Comparison of ENCODE assay signal across 8 cellular contexts in genomic region chr14:74290415-74290814, GRCh38. TPM values are rescaled to one million over a fixed set of nuclear protein-coding genes. Genes with fewer than 3 reads are reported as not detected.
DNase-seq lines count a peak whose midpoint lies in the region; ATAC-seq, FAIRE-seq and TF ChIP-seq lines count a peak whose summit lies in the region.

No MANE protein-coding gene starts in this region.

- H3K4me2 ChIP-seq in OCI-LY7 (ENCODE audit: low read length): no peak overlapping the region

- H3K36me3 Mint-ChIP-seq in T-helper 17 cell (ENCODE audit: low read depth): peaks cover 11% of the 10 kb centered on the region

- H3K27ac ChIP-seq in OCI-LY7 (ENCODE audit: low read depth, low read length, poor library complexity, severe bottlenecking): no peak overlapping the region

- H3K4me3 ChIP-seq in OCI-LY7 (ENCODE audit: low read depth, low read length, poor library complexity, severe bottlenecking) (no peak overlapping the region), foreskin fibroblast (ENCODE audit: low read depth in 1 of 2, low read length in 2 of 2) (no peak overlapping the region)

- no peak overlapping the region for H3K27ac Mint-ChIP-seq in T-helper 17 cell

- no peaks in the 10 kb centered on the region for H3K79me2 ChIP-seq in OCI-LY7 (ENCODE audit: insufficient read depth, low read depth, low read length)

- intact Hi-C loops in OCI-LY7 (cut with micrococcal nuclease; ENCODE audit: unreplicated experiment): no loop called here

- H3K27me3 Mint-ChIP-seq in T-helper 17 cell: no peaks in the 10 kb centered on the region

- FAIRE-seq in RCC 7860 (lab: Jason Lieb, UNC): no peak

- in situ Hi-C loops in ACHN (cut with HindIII; ENCODE audit: low pct_ligation_motif_present, low pct_unique_long_range_greater_than_20kb, low sequenced_read_pairs): loop anchor here (25.0 kb wide), 1 partner anchor 178 kb away; no protein-coding TSS in a partner anchor

- POLR2A ChIA-PET in OCI-LY7 (lab: Charles Lee): no interaction called here

- peaks cover 6% of the 10 kb centered on the region for H3K4me1 Mint-ChIP-seq in T-helper 17 cell

- no peak overlapping the region for H2AFZ ChIP-seq in OCI-LY7 (ENCODE audit: low read length)

- CTCF ChIA-PET in OCI-LY7 (lab: Charles Lee; ENCODE audit: unreplicated experiment): no interaction called here

- TF ChIP-seq CTCF in OCI-LY7 (conservative IDR thresholded peaks at IDR 0.05; ENCODE audit: low read length): peak; percentile 70
- TF ChIP-seq CTCF in foreskin fibroblast (IDR thresholded peaks at IDR 0.05; ENCODE audit: low read depth, low read length): peak; percentile 44

- no peak overlapping the region for H3K4me3 Mint-ChIP-seq in T-helper 17 cell

- H3K9me3 ChIP-seq in OCI-LY7 (ENCODE audit: low read length) (no peaks in the 10 kb centered on the region), T-helper 17 cell (ENCODE audit: control insufficient read depth, low read length, poor library complexity, severe bottlenecking) (no peaks in the 10 kb centered on the region)

- no peak for ATAC-seq in T-helper 17 cell

- no peaks in the 10 kb centered on the region for H3K9me2 ChIP-seq in OCI-LY7 (ENCODE audit: insufficient read depth, low read length)

- H3K4me1 ChIP-seq in OCI-LY7 (ENCODE audit: insufficient read depth, low read length, poor library complexity, severe bottlenecking): no peaks in the 10 kb centered on the region

- BruUV-seq in OCI-LY7 (replicated peaks; lab: Mats Ljungman, UMichigan): no TSS peak

- peaks cover 56% of the 10 kb centered on the region; the same call in 1 of the 2 replicates for H3K36me3 ChIP-seq in OCI-LY7 (ENCODE audit: insufficient read depth, low read length)

- peak; percentile 19 for DNase-seq in ACHN
- DNase-seq in EL: peak; percentile 39
- peak; percentile 50 for DNase-seq in OCI-LY7 (ENCODE audit: low spot score)
- DNase-seq in foreskin fibroblast: peak in 1 of 2 donors; percentile 41
- DNase-seq in RCC 7860 (ENCODE audit: low spot score): no peak
- DNase-seq in COLO668 (lab: John Stamatoyannopoulos, UW; ENCODE audit: unreplicated experiment): no peak
- no peak for DNase-seq in T-helper 17 cell
- DNase-seq in stimulated activated naive CD4-positive, alpha-beta T cell treated with Interleukin-2 at 50 U/mL for 16 hours (lab: John Stamatoyannopoulos, UW): no peak

- no peaks in the 10 kb centered on the region for H4K20me1 ChIP-seq in OCI-LY7 (ENCODE audit: insufficient read depth, low read length)

RNA-seq across cellular contexts. Expression of gene ABCD4, which starts 12.3 kb away (rescaled TPM):
- 39.3 and 46.6 TPM in 2 replicates for total RNA-seq in OCI-LY7 (2014; rRNA removed; shearing (Covaris generic))
- total RNA-seq in OCI-LY7 (2022) (74.7 and 80.5 TPM in 2 replicates), T-helper 17 cell (10 to 100 TPM; 63.0 to 75.0 TPM)

RNA-seq across cellular contexts. Expression of gene VSX2, which starts 51.2 kb away (rescaled TPM):
- total RNA-seq in OCI-LY7 (2014; rRNA removed; shearing (Covaris generic)): not detected in 2 replicates
- not detected in 2 replicates for total RNA-seq in OCI-LY7 (2022)
- total RNA-seq in T-helper 17 cell: not detected

RNA-seq across cellular contexts. Expression of gene VRTN, which starts 57.9 kb away (rescaled TPM):
- total RNA-seq in OCI-LY7 (2014; rRNA removed; shearing (Covaris generic)): not detected in 2 replicates
- total RNA-seq in OCI-LY7 (2022) (not detected in 2 replicates), T-helper 17 cell (not detected)

Comparison
In these comparisons a context has a peak if more than half of its experiments do, and no peak if none do; other contexts are left out.
1. DNase-seq: peak in ACHN (single experiment), EL (single experiment) and OCI-LY7 (single experiment); none in RCC 7860 (single experiment), COLO668 (single experiment), T-helper 17 cell (0 of 3) and stimulated activated naive CD4-positive, alpha-beta T cell treated with Interleukin-2 at 50 U/mL for 16 hours (single experiment).